ENCODE assay signal across 2 cellular contexts in genomic region chr2:26717362-26717761, GRCh38.
TF ChIP-seq lines count a peak whose summit lies in the region.

No MANE protein-coding gene starts in this region.

TF ChIP-seq in A549, 52 proteins besides CTCF, POLR2A, EP300 and RAD21 (continued from another document):
- TF ChIP-seq REST (IDR thresholded peaks at IDR 0.05) (no peak), HMGXB4 (CRISPR knock-in tag; IDR thresholded peaks at IDR 0.05; ENCODE audit: borderline replicate concordance) (no peak), CHD4 (IDR thresholded peaks at IDR 0.05; ENCODE audit: borderline replicate concordance) (no peak), RFX5 (IDR thresholded peaks at IDR 0.05) (no peak), PBX3 (IDR thresholded peaks at IDR 0.05) (no peak)

TF ChIP-seq in SK-N-SH, 30 proteins besides CTCF, POLR2A, EP300 and RAD21 (continued from another document):
- TF ChIP-seq SIN3A (IDR thresholded peaks at IDR 0.05; ENCODE audit: borderline replicate concordance, low read depth, low read length), result no peak
- TF ChIP-seq RCOR1 (IDR thresholded peaks at IDR 0.05; ENCODE audit: low read length), result peak; percentile 99
- no peak for TF ChIP-seq IRF3 (IDR thresholded peaks at IDR 0.05; ENCODE audit: low read depth, low read length)
- TF ChIP-seq FOXM1 (IDR thresholded peaks at IDR 0.05; ENCODE audit: low read depth), result no peak
- TF ChIP-seq RFX5 (IDR thresholded peaks at IDR 0.05; ENCODE audit: low read length), result no peak
- no peak for TF ChIP-seq PBX3 (IDR thresholded peaks at IDR 0.05)
- no peak for TF ChIP-seq NRF1 (IDR thresholded peaks at IDR 0.05; ENCODE audit: low read depth, low read length)
- no peak for TF ChIP-seq REST (IDR thresholded peaks at IDR 0.05; ENCODE audit: low read depth, low read length)
- no peak for TF ChIP-seq SMC3 (IDR thresholded peaks at IDR 0.05; ENCODE audit: low read depth, low read length)
- TF ChIP-seq ELF1 (IDR thresholded peaks at IDR 0.05), result no peak
- peak; percentile 62 for TF ChIP-seq FOXJ3 (CRISPR knock-in tag; IDR thresholded peaks at IDR 0.05)
- no peak for TF ChIP-seq YY1 (IDR thresholded peaks at IDR 0.05; ENCODE audit: low read depth)
- no peak for TF ChIP-seq FOSL2 (IDR thresholded peaks at IDR 0.05; ENCODE audit: borderline replicate concordance, low read depth)
- peak; percentile 68 for TF ChIP-seq CHD2 (IDR thresholded peaks at IDR 0.05; ENCODE audit: low read length, partially characterized antibody)
- TF ChIP-seq RXRA (IDR thresholded peaks at IDR 0.05; ENCODE audit: borderline replicate concordance, low read depth), result no peak
- TF ChIP-seq GABPA (IDR thresholded peaks at IDR 0.05; ENCODE audit: low read depth), result no peak
- TF ChIP-seq EZH2phosphoT487 (IDR thresholded peaks at IDR 0.05; ENCODE audit: borderline replicate concordance, low read depth), result no peak
- TF ChIP-seq USF1 (IDR thresholded peaks at IDR 0.05; ENCODE audit: borderline replicate concordance, low read depth), result no peak
